Comparison of ENCODE assay signal across 9 cellular contexts in genomic region chr10:80529604-80530003, GRCh38. TPM values are rescaled to one million over a fixed set of nuclear protein-coding genes. Genes with fewer than 3 reads are reported as not detected.
A peak's percentile ranks its signal among the peaks of the same experiment; 100 is the strongest.
DNase-seq lines count a peak whose midpoint lies in the region; ATAC-seq and TF ChIP-seq lines count a peak whose summit lies in the region.
"Had no signal": no experiment of that assay in that cellular context is flagged by ENCODE, and none has a peak within 500 bp of the region (broad histone marks: within the 10 kb centered on the region; RNA-seq: fewer than 3 reads in every experiment).

No MANE protein-coding gene starts in this region.

- H3K4me1 ChIP-seq in left lung = peaks cover 0 to 65% of the 10 kb centered on the region in 2 donors

- ATAC-seq in left lung (peak; percentile 49), GM18498 (IDR thresholded peaks at IDR 0.05; ENCODE audit: unreplicated experiment) (no peak), HG02981 (IDR thresholded peaks at IDR 0.05; ENCODE audit: unreplicated experiment) (no peak)

- intact Hi-C loops in left lung (cut with DNase I) = no loop called here

- H3K9me3 ChIP-seq in left lung = no peaks in the 10 kb centered on the region

- DNase-seq in stimulated activated CD4-positive, alpha-beta T cell treated with anti-CD3 and anti-CD28 coated beads, Interleukin-15, amount 100 ng/mL, for 24 hours = peak; percentile 39
- no peak for DNase-seq in stimulated activated CD4-positive, alpha-beta T cell treated with anti-CD3 and anti-CD28 coated beads, Interleukin-4, amount 100 ng/mL, for 1 hour
- peak; percentile 66 for DNase-seq in activated effector memory CD4-positive, alpha-beta T cell treated with Interleukin-2 at 50 U/mL for 16 hours
- DNase-seq in left lung (no peak), ACHN (no peak), HCEC 1CT (no peak)

- peak overlapping the region in 1 of 2 donors; percentile 70 for H3K27ac ChIP-seq in left lung
- H3K27ac ChIP-seq: cardiac muscle cell had no signal

- H3K4me3 ChIP-seq in left lung = no peak overlapping the region
- H3K4me3 ChIP-seq: cardiac muscle cell had no signal

- in situ Hi-C loops in ACHN (cut with HindIII; ENCODE audit: low pct_ligation_motif_present, low pct_unique_long_range_greater_than_20kb, low sequenced_read_pairs) = no loop called here

- H3K27me3 ChIP-seq in left lung = no peaks in the 10 kb centered on the region
- H3K27me3 ChIP-seq: cardiac muscle cell had no signal

- no peaks in the 10 kb centered on the region for H3K36me3 ChIP-seq in left lung
- H3K36me3 ChIP-seq: cardiac muscle cell had no signal

- no peak for TF ChIP-seq CTCF in left lung (IDR thresholded peaks at IDR 0.05)

RNA-seq across cellular contexts. Expression of gene SH2D4B, which starts 8.1 kb away (rescaled TPM):
- under 1 TPM; 0.23 to 0.37 TPM for total RNA-seq in left lung
- total RNA-seq: cardiac muscle cell had no signal

Comparison
In these comparisons a context has a peak if more than half of its experiments do, and no peak if none do; other contexts are left out.
1. DNase-seq: peak in stimulated activated CD4-positive, alpha-beta T cell treated with anti-CD3 and anti-CD28 coated beads, Interleukin-15, amount 100 ng/mL, for 24 hours (single experiment) and activated effector memory CD4-positive, alpha-beta T cell treated with Interleukin-2 at 50 U/mL for 16 hours (single experiment); none in stimulated activated CD4-positive, alpha-beta T cell treated with anti-CD3 and anti-CD28 coated beads, Interleukin-4, amount 100 ng/mL, for 1 hour (single experiment), left lung (0 of 2), ACHN (single experiment) and HCEC 1CT (single experiment).